In genomic region chr7:101887352-101887751, GRCh38 we compare ENCODE assay signal across 6 cellular contexts.
DNase-seq lines count a peak whose midpoint lies in the region; ATAC-seq, FAIRE-seq and TF ChIP-seq lines count a peak whose summit lies in the region.
"Not testable (repeated sequence)": the region's sequence is repeated elsewhere in the genome, so short reads cannot be mapped to it uniquely, and the experiment has no call there.

No MANE protein-coding gene starts in this region.

- not testable (repeated sequence) for TF ChIP-seq EP300 in K562 (IDR thresholded peaks at IDR 0.05; ENCODE audit: low read length)

- H3K79me2 ChIP-seq in DOHH2 (ENCODE audit: control insufficient read depth, low read length) (peaks cover 98% of the 10 kb centered on the region), K562 (ENCODE audit: control insufficient read depth, insufficient read depth, low read length) (peaks cover 95% of the 10 kb centered on the region)

- H4K20me1 ChIP-seq in BLaER1 (peaks cover 100% of the 10 kb centered on the region), DOHH2 (ENCODE audit: control insufficient read depth, insufficient read depth, low read depth, low read length) (peaks cover 57% of the 10 kb centered on the region), K562 (replicated peaks; ENCODE audit: control insufficient read depth, insufficient read depth, low read length) (peaks cover 14% of the 10 kb centered on the region)

- not testable (repeated sequence) for H3K9me3 Mint-ChIP-seq in HFFc6, naive B cell

- not testable (repeated sequence) for TF ChIP-seq RAD21 in K562 (CRISPR knock-in tag; conservative IDR thresholded peaks at IDR 0.05 in 1 of 2, IDR thresholded peaks at IDR 0.05 in 1 of 2)

- H3K4me1 ChIP-seq in BLaER1 (peaks cover 100% of the 10 kb centered on the region), DOHH2 (ENCODE audit: control insufficient read depth, low read length) (peaks cover 99% of the 10 kb centered on the region), K562 (replicated peaks in 1 of 2; ENCODE audit: control insufficient read depth in 2 of 2, insufficient read depth in 2 of 2, low read length in 2 of 2) (peaks cover 9 to 20% of the 10 kb centered on the region in 2 experiments)

- H3K27ac ChIP-seq in BLaER1 (peak overlapping the region; percentile 72), RWPE1 (peak overlapping the region; percentile 49)
- H3K27ac ChIP-seq in DOHH2 (ENCODE audit: low read depth, low read length); K562 (ENCODE audit: extremely low read depth, low read depth, low read length): not testable (repeated sequence)

- not testable (repeated sequence) for H3K9me3 ChIP-seq in BLaER1; DOHH2 (ENCODE audit: control insufficient read depth, insufficient read depth, low read length); K562 (replicated peaks; ENCODE audit: control insufficient read depth, insufficient read depth, low read depth, low read length)

- not testable (repeated sequence) for FAIRE-seq in K562 (lab: Jason Lieb, UNC)

- not testable (repeated sequence) for H2AFZ ChIP-seq in K562 (ENCODE audit: low read depth, low read length)

- POLR2A ChIA-PET in RWPE1 (lab: Yijun Ruan, JAX; ENCODE audit: low non-redundant PET): not testable (repeated sequence)
- POLR2A ChIA-PET in K562 (lab: Yijun Ruan, JAX): interaction anchor here (0.6 to 1.0 kb wide), 3 partner anchors 9 to 31 kb away, joined by 3 to 5 read pairs (median 4); no protein-coding TSS in a partner anchor

- not testable (repeated sequence) for H3K27me3 ChIP-seq in BLaER1; DOHH2 (ENCODE audit: control insufficient read depth, low read length); K562 (ENCODE audit: control insufficient read depth in 2 of 2, insufficient read depth in 2 of 2, low read length in 2 of 2)

- not testable (repeated sequence) for TF ChIP-seq POLR2A in K562 (conservative IDR thresholded peaks at IDR 0.05)

- not testable (repeated sequence) for H3K4me3 ChIP-seq in BLaER1; DOHH2 (ENCODE audit: low read length); K562

- not testable (repeated sequence) for TF ChIP-seq CTCF in DOHH2 (IDR thresholded peaks at IDR 0.05; ENCODE audit: low read depth, low read length, poor library complexity, severe bottlenecking); HFFc6 (IDR thresholded peaks at IDR 0.05); RWPE1 (conservative IDR thresholded peaks at IDR 0.05; ENCODE audit: low read depth); K562 (IDR thresholded peaks at IDR 0.05 in 2 of 3, conservative IDR thresholded peaks at IDR 0.05 in 1 of 3; ENCODE audit: insufficient read depth in 2 of 3, low read depth in 1 of 3, low read length in 3 of 3)

- ATAC-seq in K562; naive B cell (ENCODE audit: low read depth in 2 of 2): not testable (repeated sequence)

- H3K4me2 ChIP-seq in BLaER1 (peak overlapping the region; percentile 93), DOHH2 (ENCODE audit: low read length) (peak overlapping the region; percentile 91; the same call in 1 of the 2 replicates)
- not testable (repeated sequence) for H3K4me2 ChIP-seq in K562 (ENCODE audit: insufficient read depth, low read length)

- 89% methylated on average over 4 of the region's 4 CpGs for WGBS in K562 (ENCODE audit: insufficient coverage, low coverage, missing lambda C conversion rate)

- peaks cover 10% of the 10 kb centered on the region; the same call in 1 of the 2 replicates for H3K36me3 Mint-ChIP-seq in HFFc6 (ENCODE audit: low read depth)
- H3K36me3 Mint-ChIP-seq in naive B cell: not testable (repeated sequence)

- intact Hi-C loops in K562 (cut with micrococcal nuclease): not testable (repeated sequence)

- peaks cover 61% of the 10 kb centered on the region for H3K4me1 Mint-ChIP-seq in HFFc6 (ENCODE audit: low read depth)
- peaks cover 45 to 67% (median 54%) of the 10 kb centered on the region in 3 donors for H3K4me1 Mint-ChIP-seq in naive B cell

- DNase-seq in HFFc6; RWPE1 (ENCODE audit: low spot score); K562 (ENCODE audit: extremely low read depth in 1 of 4, low spot score in 3 of 4); naive B cell: not testable (repeated sequence)

- not testable (repeated sequence) for H3K9me1 ChIP-seq in K562 (ENCODE audit: control insufficient read depth, insufficient read depth, low read length)

- H3K27ac Mint-ChIP-seq in HFFc6: 0 out of 2 replicates have a peak overlapping the region, but pooled peaks have one; percentile 30
- peak overlapping the region in 4 of 6 donors; percentile 19 to 85 (median 76) for H3K27ac Mint-ChIP-seq in naive B cell

- not testable (repeated sequence) for H3K9ac ChIP-seq in BLaER1; K562 (ENCODE audit: insufficient read depth in 1 of 2, low read depth in 2 of 2, low read length in 2 of 2)

- H3K36me3 ChIP-seq in BLaER1 (peaks cover 24% of the 10 kb centered on the region), DOHH2 (ENCODE audit: control insufficient read depth, low read length) (peaks cover 30% of the 10 kb centered on the region)
- not testable (repeated sequence) for H3K36me3 ChIP-seq in K562 (ENCODE audit: control insufficient read depth, insufficient read depth, low read length)

- BruUV-seq in K562 (replicated peaks; lab: Mats Ljungman, UMichigan): not testable (repeated sequence)

- CTCF ChIA-PET in RWPE1 (lab: Yijun Ruan, JAX); K562 (lab: Yijun Ruan, JAX; ENCODE audit: low intra/inter-chr PET ratio): not testable (repeated sequence)

- not testable (repeated sequence) for H3K27me3 Mint-ChIP-seq in HFFc6 (ENCODE audit: insufficient read depth); naive B cell

- H3F3A ChIP-seq in DOHH2 (ENCODE audit: control insufficient read depth, insufficient read depth): peaks cover 16% of the 10 kb centered on the region

- not testable (repeated sequence) for H3K4me3 Mint-ChIP-seq in HFFc6
- peak overlapping the region in 6 of 8 donors; percentile 30 to 71 (median 34) for H3K4me3 Mint-ChIP-seq in naive B cell

- H3K9me2 ChIP-seq in DOHH2 (replicated peaks; ENCODE audit: control insufficient read depth, low read length): not testable (repeated sequence)

- in situ Hi-C loops in K562 (cut with MboI): not testable (repeated sequence)

TF ChIP-seq in K562, 482 proteins besides CTCF, POLR2A, EP300 and RAD21:
- peak; percentile 42; the same call in 1 of the 2 replicates for TF ChIP-seq BCOR (IDR thresholded peaks at IDR 0.05)
- TF ChIP-seq ZNF121 (CRISPR knock-in tag; conservative IDR thresholded peaks at IDR 0.05): peak; percentile 81
